Comparison of ENCODE assay signal across 1 cellular context in genomic region chr16:89687092-89687940, GRCh38.
TF ChIP-seq lines count a peak whose summit lies in the region.

No MANE protein-coding gene starts in this region.

TF ChIP-seq in HepG2, 621 proteins besides CTCF, POLR2A, EP300 and RAD21 (continued from another document and continues in another):
- TF ChIP-seq ZBTB33 (CRISPR knock-in tag; IDR thresholded peaks at IDR 0.05) = peak; percentile 80; the same call in 1 of the 2 replicates
- peak; percentile 58 for TF ChIP-seq STAG1 (CRISPR knock-in tag; IDR thresholded peaks at IDR 0.05)
- TF ChIP-seq HMGXB4 (CRISPR knock-in tag; IDR thresholded peaks at IDR 0.05; ENCODE audit: borderline replicate concordance in 1 of 2, low read depth in 1 of 2) = peak; percentile 90 to 92; a peak in 3 of 4 replicates
- no peak for TF ChIP-seq ZNF383 (CRISPR knock-in tag; IDR thresholded peaks at IDR 0.05; ENCODE audit: borderline replicate concordance)
- TF ChIP-seq ZNF777 (CRISPR knock-in tag; IDR thresholded peaks at IDR 0.05) = peak; percentile 65
- no peak; the same call in 1 of the 2 replicates for TF ChIP-seq ZKSCAN8 (CRISPR knock-in tag; IDR thresholded peaks at IDR 0.05; ENCODE audit: borderline replicate concordance)
- TF ChIP-seq ZNF879 (CRISPR knock-in tag; IDR thresholded peaks at IDR 0.05) = peak; percentile 67; the same call in 1 of the 2 replicates
- TF ChIP-seq HCFC1 (IDR thresholded peaks at IDR 0.05; ENCODE audit: low read depth, low read length) = no peak
- TF ChIP-seq ZNF407 (CRISPR knock-in tag; IDR thresholded peaks at IDR 0.05; ENCODE audit: not compliant biosample characterization) = peak; percentile 90
- TF ChIP-seq RNF2 (conservative IDR thresholded peaks at IDR 0.05; ENCODE audit: low read depth) = peak; percentile 93; the same call in 1 of the 2 replicates
- no peak for TF ChIP-seq GRHL1 (CRISPR knock-in tag; conservative IDR thresholded peaks at IDR 0.05)
- peak; percentile 71; the same call in 1 of the 2 replicates for TF ChIP-seq ADNP (CRISPR knock-in tag; IDR thresholded peaks at IDR 0.05)
- TF ChIP-seq ZNF362 (CRISPR knock-in tag; IDR thresholded peaks at IDR 0.05; ENCODE audit: borderline replicate concordance) = peak; percentile 80
- TF ChIP-seq ZXDC (CRISPR knock-in tag; IDR thresholded peaks at IDR 0.05) = peak; percentile 92
- TF ChIP-seq PRDM15 (CRISPR knock-in tag; IDR thresholded peaks at IDR 0.05) = peak; percentile 81
- TF ChIP-seq CENPX (CRISPR knock-in tag; IDR thresholded peaks at IDR 0.05) = no peak
- TF ChIP-seq ZNF350 (CRISPR knock-in tag; IDR thresholded peaks at IDR 0.05; ENCODE audit: borderline replicate concordance, low read depth) = peak; percentile 99
- peak; percentile 99 for TF ChIP-seq ZNF670 (CRISPR knock-in tag; IDR thresholded peaks at IDR 0.05; ENCODE audit: borderline replicate concordance)
- TF ChIP-seq STAT5B (CRISPR knock-in tag; IDR thresholded peaks at IDR 0.05) = 0 out of 2 replicates have a peak, but pooled peaks have one; percentile 18
- TF ChIP-seq TEAD3 (CRISPR knock-in tag; optimal IDR thresholded peaks at IDR 0.05; ENCODE audit: borderline replicate concordance) = peak; percentile 96
